ENCODE assay signal across 2 cellular contexts in genomic region chrX:48540015-48540350, GRCh38.
A peak's percentile ranks its signal among the peaks of the same experiment; 100 is the strongest.
TF ChIP-seq lines count a peak whose summit lies in the region.

No MANE protein-coding gene starts in this region.

TF ChIP-seq in SK-N-SH, 30 proteins besides CTCF, POLR2A, EP300 and RAD21:
- no peak for TF ChIP-seq ELF1 (IDR thresholded peaks at IDR 0.05)
- no peak for TF ChIP-seq GATA2 (CRISPR knock-in tag; IDR thresholded peaks at IDR 0.05)
- TF ChIP-seq MXI1 (IDR thresholded peaks at IDR 0.05; ENCODE audit: low read depth, low read length) = no peak
- no peak for TF ChIP-seq TAF1 (IDR thresholded peaks at IDR 0.05; ENCODE audit: borderline replicate concordance, low read depth, low read length)
- no peak for TF ChIP-seq ZBTB33 (IDR thresholded peaks at IDR 0.05; ENCODE audit: borderline replicate concordance, low read depth)
- TF ChIP-seq, protein P1, sequence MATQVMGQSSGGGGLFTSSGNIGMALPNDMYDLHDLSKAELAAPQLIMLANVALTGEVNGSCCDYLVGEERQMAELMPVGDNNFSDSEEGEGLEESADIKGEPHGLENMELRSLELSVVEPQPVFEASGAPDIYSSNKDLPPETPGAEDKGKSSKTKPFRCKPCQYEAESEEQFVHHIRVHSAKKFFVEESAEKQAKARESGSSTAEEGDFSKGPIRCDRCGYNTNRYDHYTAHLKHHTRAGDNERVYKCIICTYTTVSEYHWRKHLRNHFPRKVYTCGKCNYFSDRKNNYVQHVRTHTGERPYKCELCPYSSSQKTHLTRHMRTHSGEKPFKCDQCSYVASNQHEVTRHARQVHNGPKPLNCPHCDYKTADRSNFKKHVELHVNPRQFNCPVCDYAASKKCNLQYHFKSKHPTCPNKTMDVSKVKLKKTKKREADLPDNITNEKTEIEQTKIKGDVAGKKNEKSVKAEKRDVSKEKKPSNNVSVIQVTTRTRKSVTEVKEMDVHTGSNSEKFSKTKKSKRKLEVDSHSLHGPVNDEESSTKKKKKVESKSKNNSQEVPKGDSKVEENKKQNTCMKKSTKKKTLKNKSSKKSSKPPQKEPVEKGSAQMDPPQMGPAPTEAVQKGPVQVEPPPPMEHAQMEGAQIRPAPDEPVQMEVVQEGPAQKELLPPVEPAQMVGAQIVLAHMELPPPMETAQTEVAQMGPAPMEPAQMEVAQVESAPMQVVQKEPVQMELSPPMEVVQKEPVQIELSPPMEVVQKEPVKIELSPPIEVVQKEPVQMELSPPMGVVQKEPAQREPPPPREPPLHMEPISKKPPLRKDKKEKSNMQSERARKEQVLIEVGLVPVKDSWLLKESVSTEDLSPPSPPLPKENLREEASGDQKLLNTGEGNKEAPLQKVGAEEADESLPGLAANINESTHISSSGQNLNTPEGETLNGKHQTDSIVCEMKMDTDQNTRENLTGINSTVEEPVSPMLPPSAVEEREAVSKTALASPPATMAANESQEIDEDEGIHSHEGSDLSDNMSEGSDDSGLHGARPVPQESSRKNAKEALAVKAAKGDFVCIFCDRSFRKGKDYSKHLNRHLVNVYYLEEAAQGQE (IDR thresholded peaks at IDR 0.05; ENCODE audit: low read depth, low read length) = no peak

TF ChIP-seq in GM12878, 131 proteins besides CTCF, POLR2A, EP300 and RAD21:
- peak; percentile 29; the same call in 1 of the 2 replicates for TF ChIP-seq TAF1 (IDR thresholded peaks at IDR 0.05; ENCODE audit: borderline replicate concordance, low read depth, low read length)
- peak; percentile 29; the same call in 1 of the 2 replicates for TF ChIP-seq PKNOX1 (IDR thresholded peaks at IDR 0.05)
- TF ChIP-seq KLF5 (IDR thresholded peaks at IDR 0.05; ENCODE audit: partially characterized antibody) = no peak
- no peak for TF ChIP-seq POU2F2 (IDR thresholded peaks at IDR 0.05; ENCODE audit: borderline replicate concordance, low read depth, low read length)
- 0 out of 2 replicates have a peak, but pooled peaks have one; percentile 28 for TF ChIP-seq POLR2AphosphoS5 (IDR thresholded peaks at IDR 0.05; ENCODE audit: low read length)
- 0 out of 2 replicates have a peak, but pooled peaks have one; percentile 5 for TF ChIP-seq LARP7 (IDR thresholded peaks at IDR 0.05)
- TF ChIP-seq CREB1 (IDR thresholded peaks at IDR 0.05; ENCODE audit: low read depth) = no peak
- TF ChIP-seq NBN (IDR thresholded peaks at IDR 0.05) = no peak
- TF ChIP-seq ZNF217 (IDR thresholded peaks at IDR 0.05) = no peak
- no peak for TF ChIP-seq MYB (IDR thresholded peaks at IDR 0.05; ENCODE audit: borderline replicate concordance, low read depth, low read length)
- TF ChIP-seq, protein P2, sequence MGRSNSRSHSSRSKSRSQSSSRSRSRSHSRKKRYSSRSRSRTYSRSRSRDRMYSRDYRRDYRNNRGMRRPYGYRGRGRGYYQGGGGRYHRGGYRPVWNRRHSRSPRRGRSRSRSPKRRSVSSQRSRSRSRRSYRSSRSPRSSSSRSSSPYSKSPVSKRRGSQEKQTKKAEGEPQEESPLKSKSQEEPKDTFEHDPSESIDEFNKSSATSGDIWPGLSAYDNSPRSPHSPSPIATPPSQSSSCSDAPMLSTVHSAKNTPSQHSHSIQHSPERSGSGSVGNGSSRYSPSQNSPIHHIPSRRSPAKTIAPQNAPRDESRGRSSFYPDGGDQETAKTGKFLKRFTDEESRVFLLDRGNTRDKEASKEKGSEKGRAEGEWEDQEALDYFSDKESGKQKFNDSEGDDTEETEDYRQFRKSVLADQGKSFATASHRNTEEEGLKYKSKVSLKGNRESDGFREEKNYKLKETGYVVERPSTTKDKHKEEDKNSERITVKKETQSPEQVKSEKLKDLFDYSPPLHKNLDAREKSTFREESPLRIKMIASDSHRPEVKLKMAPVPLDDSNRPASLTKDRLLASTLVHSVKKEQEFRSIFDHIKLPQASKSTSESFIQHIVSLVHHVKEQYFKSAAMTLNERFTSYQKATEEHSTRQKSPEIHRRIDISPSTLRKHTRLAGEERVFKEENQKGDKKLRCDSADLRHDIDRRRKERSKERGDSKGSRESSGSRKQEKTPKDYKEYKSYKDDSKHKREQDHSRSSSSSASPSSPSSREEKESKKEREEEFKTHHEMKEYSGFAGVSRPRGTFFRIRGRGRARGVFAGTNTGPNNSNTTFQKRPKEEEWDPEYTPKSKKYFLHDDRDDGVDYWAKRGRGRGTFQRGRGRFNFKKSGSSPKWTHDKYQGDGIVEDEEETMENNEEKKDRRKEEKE (IDR thresholded peaks at IDR 0.05) = no peak
- TF ChIP-seq HCFC1 (IDR thresholded peaks at IDR 0.05; ENCODE audit: low read length) = no peak
- peak; percentile 51; the same call in 1 of the 2 replicates for TF ChIP-seq HDGF (IDR thresholded peaks at IDR 0.05)
- no peak for TF ChIP-seq SMAD5 (IDR thresholded peaks at IDR 0.05; ENCODE audit: low read depth)
- no peak for TF ChIP-seq MYC (IDR thresholded peaks at IDR 0.05; ENCODE audit: insufficient read depth, insufficient read length, insufficient replicate concordance, low read length, severe bottlenecking)
- no peak for TF ChIP-seq TBL1XR1 (IDR thresholded peaks at IDR 0.05; ENCODE audit: low read depth, low read length)
- no peak for TF ChIP-seq GABPA (IDR thresholded peaks at IDR 0.05; ENCODE audit: low read depth)
- TF ChIP-seq CHD1 (IDR thresholded peaks at IDR 0.05; ENCODE audit: low read depth, low read length) = no peak
